ENCODE assay signal across 8 cellular contexts in genomic region chr19:2329162-2329505, GRCh38. TPM values are rescaled to one million over a fixed set of nuclear protein-coding genes. Genes with fewer than 3 reads are reported as not detected.
DNase-seq lines count a peak whose midpoint lies in the region; ATAC-seq and TF ChIP-seq lines count a peak whose summit lies in the region.

No MANE protein-coding gene starts in this region.

- H3K27ac ChIP-seq in SJCRH30 (peak overlapping the region; percentile 51; the same call in 1 of the 2 replicates), rectal smooth muscle tissue (ENCODE audit: low read depth, low read length) (no peak overlapping the region)

- no peak for DNase-seq in SJCRH30
- no peak for DNase-seq in fibroblast of the aortic adventitia (ENCODE audit: low read depth)
- no peak for DNase-seq in SKM-1 (lab: John Stamatoyannopoulos, UW; ENCODE audit: unreplicated experiment)

- ATAC-seq in GM18870 (IDR thresholded peaks at IDR 0.05; ENCODE audit: unreplicated experiment): no peak
- ATAC-seq in HG03139 (IDR thresholded peaks at IDR 0.05; ENCODE audit: unreplicated experiment): no peak
- ATAC-seq in GM18909 (IDR thresholded peaks at IDR 0.05; ENCODE audit: poor library complexity, unreplicated experiment): no peak

- no peak for TF ChIP-seq CTCF in fibroblast of the aortic adventitia (IDR thresholded peaks at IDR 0.05; ENCODE audit: insufficient read depth, low read length)

- H3K4me1 ChIP-seq in SJCRH30 (peaks cover 34% of the 10 kb centered on the region), rectal smooth muscle tissue (ENCODE audit: control insufficient read depth, insufficient read depth, low read length) (peaks cover 13% of the 10 kb centered on the region)

- H3K27me3 ChIP-seq in SJCRH30: no peaks in the 10 kb centered on the region
- H3K27me3 ChIP-seq in rectal smooth muscle tissue (ENCODE audit: control insufficient read depth, insufficient read depth, low read length): no peaks in the 10 kb centered on the region

- peak overlapping the region; percentile 76 for H3K9ac ChIP-seq in rectal smooth muscle tissue (ENCODE audit: low read length)

- H3K36me3 ChIP-seq in SJCRH30 (peaks cover 7% of the 10 kb centered on the region), rectal smooth muscle tissue (ENCODE audit: control insufficient read depth, insufficient read depth, low read length) (peaks cover 5% of the 10 kb centered on the region)

- H3K9me3 ChIP-seq in SJCRH30 (replicated peaks): no peaks in the 10 kb centered on the region

- H3K4me3 ChIP-seq in GM08714 (ENCODE audit: low read length) (peak overlapping the region; percentile 82), SJCRH30 (peak overlapping the region; percentile 90), fibroblast of the aortic adventitia (ENCODE audit: low read depth, low read length) (peak overlapping the region; percentile 96), rectal smooth muscle tissue (ENCODE audit: low read length) (peak overlapping the region; percentile 96)

RNA-seq across cellular contexts. Expression of gene SPPL2B, which starts 0.7 kb away (rescaled TPM):
- 7.7 and 14.3 TPM in 2 replicates for total RNA-seq in SJCRH30 (2014; rRNA removed; shearing (Covaris generic))
- total RNA-seq in fibroblast of the aortic adventitia (ENCODE audit: low replicate concordance): 24.6 and 47.2 TPM in 2 replicates

RNA-seq across cellular contexts. Expression of gene LSM7, which starts 0.7 kb away (rescaled TPM):
- 179 and 185 TPM in 2 replicates for total RNA-seq in SJCRH30 (2014; rRNA removed; shearing (Covaris generic))
- total RNA-seq in fibroblast of the aortic adventitia (ENCODE audit: low replicate concordance): 108 and 130 TPM in 2 replicates

RNA-seq across cellular contexts. Expression of gene LINGO3, which starts 21.2 kb away (rescaled TPM):
- not detected in 2 replicates for total RNA-seq in SJCRH30 (2014; rRNA removed; shearing (Covaris generic))
- total RNA-seq in fibroblast of the aortic adventitia (ENCODE audit: low replicate concordance): not detected in 2 replicates

RNA-seq across cellular contexts. Expression of gene TMPRSS9, which starts 30.9 kb away (rescaled TPM):
- 0.04 TPM in 1 of 2 replicates, not detected in the other for total RNA-seq in SJCRH30 (2014; rRNA removed; shearing (Covaris generic))
- not detected in 2 replicates for total RNA-seq in fibroblast of the aortic adventitia (ENCODE audit: low replicate concordance)

RNA-seq across cellular contexts. Expression of gene PEAK3, which starts 47.2 kb away (rescaled TPM):
- total RNA-seq in SJCRH30 (2014; rRNA removed; shearing (Covaris generic)): 0.06 and 0.10 TPM in 2 replicates
- not detected in 2 replicates for total RNA-seq in fibroblast of the aortic adventitia (ENCODE audit: low replicate concordance)
